ENCODE assay signal across 16 cellular contexts in the genomic region with DNA sequence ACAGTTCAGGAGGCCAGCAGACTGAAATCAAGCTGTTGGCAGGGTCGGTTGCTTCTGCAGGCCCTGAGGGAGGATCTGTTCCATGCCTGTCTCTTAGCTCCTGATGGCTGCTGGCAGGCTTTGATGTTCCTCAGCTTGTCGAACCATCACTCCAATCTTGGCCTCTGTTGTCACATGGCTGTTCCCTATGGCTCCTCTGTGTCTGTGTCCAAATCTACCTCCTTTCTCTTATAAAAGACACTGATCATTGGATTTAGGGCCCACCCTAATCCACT. TPM values are rescaled to one million over a fixed set of nuclear protein-coding genes. Genes with fewer than 3 reads are reported as not detected.
A peak's percentile ranks its signal among the peaks of the same experiment; 100 is the strongest.
DNase-seq lines count a peak whose midpoint lies in the region; ATAC-seq and TF ChIP-seq lines count a peak whose summit lies in the region.
"Had no signal": no experiment of that assay in that cellular context is flagged by ENCODE, and none has a peak within 500 bp of the region (broad histone marks: within the 10 kb centered on the region; RNA-seq: fewer than 3 reads in every experiment).

No MANE protein-coding gene starts in this region.

- H3K9me3 Mint-ChIP-seq in endodermal cell (no peaks in the 10 kb centered on the region), nephron (no peaks in the 10 kb centered on the region)
- H3K9me3 Mint-ChIP-seq: HFFc6 had no signal

- TF ChIP-seq CTCF in endodermal cell (conservative IDR thresholded peaks at IDR 0.05) = no peak
- no peak for TF ChIP-seq CTCF in nephron (IDR thresholded peaks at IDR 0.05; ENCODE audit: unreplicated experiment in 3 of 3)
- no peak for TF ChIP-seq CTCF in omental fat pad (IDR thresholded peaks at IDR 0.05)

- H3K27ac ChIP-seq in endodermal cell (ENCODE audit: low read depth, low read length) = no peak overlapping the region
- H3K27ac ChIP-seq: BLaER1 treated with 17β-estradiol and CSF1 and Interleukin-3, amounts not matched to agents 10 nM and 100 nM had no signal

- H3K36me3 ChIP-seq in endodermal cell (ENCODE audit: control insufficient read depth, insufficient read depth, low read length) = no peaks in the 10 kb centered on the region

- H3K4me1 Mint-ChIP-seq in endodermal cell (peaks cover 15% of the 10 kb centered on the region), nephron (peaks cover 29% of the 10 kb centered on the region)
- H3K4me1 Mint-ChIP-seq: CD4-positive, CD25-positive, alpha-beta regulatory T cell had no signal

- H3K27me3 Mint-ChIP-seq in endodermal cell (ENCODE audit: insufficient read depth) (peaks cover 27% of the 10 kb centered on the region), nephron (ENCODE audit: low read depth) (no peaks in the 10 kb centered on the region)

- H3K27ac Mint-ChIP-seq in endodermal cell (no peak overlapping the region), nephron (peak overlapping the region; percentile 92 to 93 (median 93))
- H3K27ac Mint-ChIP-seq: CD4-positive, CD25-positive, alpha-beta regulatory T cell; HFFc6 had no signal

- no peak overlapping the region for H3K9ac ChIP-seq in endodermal cell (ENCODE audit: extremely low read depth, low read length, poor library complexity, severe bottlenecking)
- H3K9ac ChIP-seq: BLaER1 treated with 17β-estradiol and CSF1 and Interleukin-3, amounts not matched to agents 10 nM and 100 nM had no signal

- H3K4me3 Mint-ChIP-seq in endodermal cell (no peak overlapping the region), nephron (no peak overlapping the region)
- H3K4me3 Mint-ChIP-seq: CD4-positive, CD25-positive, alpha-beta regulatory T cell; HFFc6 had no signal

- DNase-seq in Right ventricle myocardium inferior (ENCODE audit: missing footprints) = no peak
- no peak for DNase-seq in cardiac septum (ENCODE audit: low spot score)
- peak; percentile 17 for DNase-seq in endodermal cell
- DNase-seq in omental fat pad (ENCODE audit: low spot score) = no peak
- DNase-seq in occipital lobe (lab: John Stamatoyannopoulos, UW) = no peak
- no peak for DNase-seq in activated gamma-delta T cell treated with Interleukin-2 at 50 U/mL for 16 hours
- DNase-seq: 8988T; AML-193; CD4-positive, CD25-positive, alpha-beta regulatory T cell; DMS53; GF-D8; HCEC 1CT; HFFc6 had no signal

- H3K27me3 ChIP-seq in endodermal cell (ENCODE audit: control insufficient read depth, insufficient read depth, low read length, poor library complexity, severe bottlenecking) = peaks cover 16% of the 10 kb centered on the region
- H3K27me3 ChIP-seq: BLaER1 treated with 17β-estradiol and CSF1 and Interleukin-3, amounts not matched to agents 10 nM and 100 nM had no signal

- H3K36me3 Mint-ChIP-seq in endodermal cell (ENCODE audit: low read depth) (no peaks in the 10 kb centered on the region), nephron (ENCODE audit: low read depth) (peaks cover 2% of the 10 kb centered on the region)
- H3K36me3 Mint-ChIP-seq: CD4-positive, CD25-positive, alpha-beta regulatory T cell had no signal

- WGBS in endodermal cell (ENCODE audit: insufficient coverage in 1 of 2, insufficient read length in 1 of 2), 2 experiments = 87 to 92% methylated on average over 2 of the region's 2 CpGs

- intact Hi-C loops in Right ventricle myocardium inferior (cut with DNase I) (no loop called here), cardiac septum (cut with DNase I) (no loop called here)

- ATAC-seq in Right ventricle myocardium inferior = peak; percentile 19
- no peak for ATAC-seq in omental fat pad (ENCODE audit: low FRiP score)

- no peaks in the 10 kb centered on the region for H3K9me3 ChIP-seq in endodermal cell (ENCODE audit: control insufficient read depth, low read length)
- H3K9me3 ChIP-seq: BLaER1 treated with 17β-estradiol and CSF1 and Interleukin-3, amounts not matched to agents 10 nM and 100 nM had no signal

- peaks cover 3% of the 10 kb centered on the region for H3K4me1 ChIP-seq in endodermal cell (ENCODE audit: control insufficient read depth, insufficient read depth, low read length)

- H3K4me3 ChIP-seq in endodermal cell (ENCODE audit: low read length) = no peak overlapping the region
- H3K4me3 ChIP-seq: BLaER1 treated with 17β-estradiol and CSF1 and Interleukin-3, amounts not matched to agents 10 nM and 100 nM had no signal

RNA-seq across cellular contexts. Expression of a gene that starts 14.1 kb away (rescaled TPM):
- 28.4 TPM for total RNA-seq in Right ventricle myocardium inferior
- 13.3 TPM for total RNA-seq in cardiac septum
- 10 to 100 TPM; 24.8 to 34.1 TPM for total RNA-seq in endodermal cell
- polyA plus RNA-seq in endodermal cell (2013, experiment 1 of 2) = 90.1 TPM
- polyA plus RNA-seq in endodermal cell (2013, experiment 2 of 2) = 70.2 TPM
- 10 to 100 TPM in 3 of 4 donors, 1 to 10 TPM in 1; 9.2 to 53.3 (median 23.3) TPM for total RNA-seq in omental fat pad
- 5.1 TPM for total RNA-seq in occipital lobe
- total RNA-seq: CD4-positive, CD25-positive, alpha-beta regulatory T cell had no signal
- polyA plus RNA-seq: CD4-positive, CD25-positive, alpha-beta regulatory T cell had no signal

RNA-seq across cellular contexts. Expression of a gene that starts 16.8 kb away (rescaled TPM):
- 9.5 TPM for total RNA-seq in Right ventricle myocardium inferior
- total RNA-seq in cardiac septum = 5.0 TPM
- 10 to 100 TPM; 19.5 to 19.7 TPM for total RNA-seq in endodermal cell
- 26.5 TPM for polyA plus RNA-seq in endodermal cell (2013, experiment 1 of 2)
- 26.2 TPM for polyA plus RNA-seq in endodermal cell (2013, experiment 2 of 2)
- total RNA-seq in omental fat pad = 10 to 100 TPM in 3 of 4 donors, 1 to 10 TPM in 1; 4.6 to 24.9 (median 13.0) TPM
- 15.0 TPM for total RNA-seq in occipital lobe

RNA-seq across cellular contexts. Expression of a gene that starts 42.2 kb away (rescaled TPM):
- total RNA-seq in Right ventricle myocardium inferior = 4.2 TPM
- 3.5 TPM for total RNA-seq in cardiac septum
- total RNA-seq in endodermal cell = not detected
- not detected for polyA plus RNA-seq in endodermal cell (2013, experiment 1 of 2)
- polyA plus RNA-seq in endodermal cell (2013, experiment 2 of 2) = not detected
- 10 to 100 TPM in 2 of 4 donors, 1 to 10 TPM in 2; 9.0 to 18.0 (median 13.2) TPM for total RNA-seq in omental fat pad
- total RNA-seq in occipital lobe = 0.47 TPM
- total RNA-seq: H4, HFFc6 had no signal

RNA-seq across cellular contexts. Expression of a gene that starts 47.2 kb away (rescaled TPM):
- total RNA-seq in Right ventricle myocardium inferior = 27.3 TPM
- 71.9 TPM for total RNA-seq in cardiac septum
- total RNA-seq in endodermal cell = not detected
- 0.53 TPM for polyA plus RNA-seq in endodermal cell (2013, experiment 1 of 2)
- polyA plus RNA-seq in endodermal cell (2013, experiment 2 of 2) = 1.2 TPM
- total RNA-seq in omental fat pad = 100 to 1,000 TPM in 1 of 4 donors, 10 to 100 TPM in 2, 1 to 10 TPM in 1; 9.7 to 144 (median 45.6) TPM
- total RNA-seq in occipital lobe = 1.4 TPM
- total RNA-seq: H4 had no signal

RNA-seq across cellular contexts. Expression of a gene that starts 47.4 kb away (rescaled TPM):
- total RNA-seq in Right ventricle myocardium inferior = 1.1 TPM
- total RNA-seq in cardiac septum = 1.2 TPM
- total RNA-seq in endodermal cell = 1 to 10 TPM; 2.1 to 2.4 TPM
- polyA plus RNA-seq in endodermal cell (2013, experiment 1 of 2) = 0.46 TPM
- 0.83 TPM for polyA plus RNA-seq in endodermal cell (2013, experiment 2 of 2)
- 1 to 10 TPM; 1.2 to 4.4 (median 2.8) TPM for total RNA-seq in omental fat pad
- total RNA-seq in occipital lobe = 0.47 TPM
